Comparison of ENCODE assay signal across 25 cellular contexts in the genomic region with DNA sequence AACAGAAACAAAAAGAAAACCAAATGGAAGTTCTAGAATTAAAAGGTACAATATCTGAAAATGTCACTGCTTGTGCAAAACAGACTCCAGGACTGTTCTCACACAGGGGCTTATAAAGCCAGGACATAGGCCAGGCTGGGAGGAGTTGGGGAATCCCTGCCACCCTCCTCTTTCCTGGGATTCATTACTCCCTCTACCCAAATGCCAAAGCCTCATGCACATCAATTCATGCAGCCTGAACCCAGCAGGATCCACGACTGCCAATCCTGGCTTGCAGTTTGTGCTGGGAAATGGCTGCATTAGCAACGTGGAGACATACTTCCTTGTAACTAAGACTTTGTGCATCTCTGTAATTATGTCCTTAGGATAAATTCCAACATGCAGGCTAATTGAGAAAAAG.
"Had no signal": no experiment of that assay in that cellular context is flagged by ENCODE, and none has a peak within 500 bp of the region (broad histone marks: within the 10 kb centered on the region; RNA-seq: fewer than 3 reads in every experiment).

No MANE protein-coding gene starts in this region.

- H3K27me3 ChIP-seq: ascending aorta, brain microvascular endothelial cell, gastrocnemius medialis, tibial nerve had no signal

- ATAC-seq: activated CD8-positive, alpha-beta T cell treated with anti-CD3 and anti-CD28 coated beads, Interleukin-2, amount 10 ng/mL, durations not matched to agents 7 days and 5 days; gastrocnemius medialis; naive thymus-derived CD4-positive, alpha-beta T cell; SK-N-SH treated with all-trans-retinoic acid at 6 μM for 48 hours; stimulated activated naive B cell treated with anti-CD40 and anti-IgM and Interleukin-4, amounts not matched to agents 10 μg/mL and 1 μg/mL and 100 μg/mL, for 72 hours had no signal

- H3K4me3 Mint-ChIP-seq: activated CD8-positive, alpha-beta T cell treated with anti-CD3 and anti-CD28 coated beads, Interleukin-2, amount 10 ng/mL, durations not matched to agents 7 days and 5 days; activated naive CD4-positive, alpha-beta T cell treated with anti-CD3 and anti-CD28 coated beads, Interleukin-2, amount 10 ng/mL, durations not matched to agents 7 days and 5 days; activated naive CD8-positive, alpha-beta T cell treated with anti-CD3 and anti-CD28 coated beads, Interleukin-2, amount 10 ng/mL, durations not matched to agents 7 days and 5 days; activated T-cell treated with anti-CD3 and anti-CD28 coated beads, Interleukin-2, amount 50 U/mL, for 24 hours; dendritic cell treated with granulocyte-macrophage colony-stimulating factor and Interleukin-4, amounts not matched to agents 40 ng/mL and 50 ng/mL, for 4 days; naive thymus-derived CD4-positive, alpha-beta T cell; neural progenitor cell; stimulated activated naive B cell treated with anti-CD40 and anti-IgM and Interleukin-4, amounts not matched to agents 10 μg/mL and 1 μg/mL and 100 μg/mL, for 72 hours had no signal

- H3K4me1 ChIP-seq: ascending aorta, gastrocnemius medialis, neural progenitor cell, tibial nerve had no signal

- H2AFZ ChIP-seq: neural progenitor cell had no signal

- DNase-seq: activated CD4-positive, alpha-beta T cell treated with anti-CD3 and anti-CD28 coated beads, Interleukin-2, amount 50 U/mL, for 1 hour; activated CD8-positive, alpha-beta T cell treated with anti-CD3 and anti-CD28 coated beads, Interleukin-2, amount 10 ng/mL, durations not matched to agents 7 days and 5 days; activated gamma-delta T cell; activated naive CD4-positive, alpha-beta T cell treated with anti-CD3 and anti-CD28 coated beads, Interleukin-2, amount 10 ng/mL, durations not matched to agents 7 days and 5 days; activated naive CD8-positive, alpha-beta T cell treated with anti-CD3 and anti-CD28 coated beads, Interleukin-2, amount 10 ng/mL, durations not matched to agents 7 days and 5 days; activated T-cell treated with anti-CD3 and anti-CD28 coated beads, Interleukin-2, amount 50 U/mL, for 24 hours; brain microvascular endothelial cell; caudate nucleus; effector CD4-positive, alpha-beta T cell; gastrocnemius medialis; glutamatergic neuron; midbrain; naive thymus-derived CD4-positive, alpha-beta T cell; occipital lobe; stimulated activated CD4-positive, alpha-beta T cell treated with anti-CD3 and anti-CD28 coated beads, Interleukin-15, amount 100 ng/mL, for 24 hours; stimulated activated CD4-positive, alpha-beta T cell treated with anti-CD3 and anti-CD28 coated beads, Interleukin-2, amount 100 ng/mL, for 24 hours; stimulated activated naive B cell treated with anti-CD40 and anti-IgM and Interleukin-4, amounts not matched to agents 10 μg/mL and 1 μg/mL and 100 μg/mL, for 72 hours; T-helper 2 cell had no signal

- H3K27ac ChIP-seq: ascending aorta, brain microvascular endothelial cell, epithelial cell of prostate, gastrocnemius medialis, neural progenitor cell, tibial nerve had no signal

- H3K4me2 ChIP-seq: neural progenitor cell, smooth muscle cell had no signal

- H3K9ac ChIP-seq: neural progenitor cell had no signal

- H3K36me3 ChIP-seq: ascending aorta, brain microvascular endothelial cell, gastrocnemius medialis, neural progenitor cell, tibial nerve had no signal

- H3K27ac Mint-ChIP-seq: activated CD8-positive, alpha-beta T cell treated with anti-CD3 and anti-CD28 coated beads, Interleukin-2, amount 10 ng/mL, durations not matched to agents 7 days and 5 days; activated naive CD4-positive, alpha-beta T cell treated with anti-CD3 and anti-CD28 coated beads, Interleukin-2, amount 10 ng/mL, durations not matched to agents 7 days and 5 days; activated naive CD8-positive, alpha-beta T cell treated with anti-CD3 and anti-CD28 coated beads, Interleukin-2, amount 10 ng/mL, durations not matched to agents 7 days and 5 days; activated T-cell treated with anti-CD3 and anti-CD28 coated beads, Interleukin-2, amount 50 U/mL, for 24 hours; dendritic cell treated with granulocyte-macrophage colony-stimulating factor and Interleukin-4, amounts not matched to agents 40 ng/mL and 50 ng/mL, for 4 days; naive thymus-derived CD4-positive, alpha-beta T cell; neural progenitor cell; stimulated activated naive B cell treated with anti-CD40 and anti-IgM and Interleukin-4, amounts not matched to agents 10 μg/mL and 1 μg/mL and 100 μg/mL, for 72 hours had no signal

- H3K4me3 ChIP-seq: ascending aorta, gastrocnemius medialis, neural progenitor cell, smooth muscle cell, tibial nerve had no signal

- H3K36me3 Mint-ChIP-seq: activated naive CD4-positive, alpha-beta T cell treated with anti-CD3 and anti-CD28 coated beads, Interleukin-2, amount 10 ng/mL, durations not matched to agents 7 days and 5 days; activated naive CD8-positive, alpha-beta T cell treated with anti-CD3 and anti-CD28 coated beads, Interleukin-2, amount 10 ng/mL, durations not matched to agents 7 days and 5 days; naive thymus-derived CD4-positive, alpha-beta T cell; neural progenitor cell; stimulated activated naive B cell treated with anti-CD40 and anti-IgM and Interleukin-4, amounts not matched to agents 10 μg/mL and 1 μg/mL and 100 μg/mL, for 72 hours had no signal

- H3K4me1 Mint-ChIP-seq: activated naive CD4-positive, alpha-beta T cell treated with anti-CD3 and anti-CD28 coated beads, Interleukin-2, amount 10 ng/mL, durations not matched to agents 7 days and 5 days; activated naive CD8-positive, alpha-beta T cell treated with anti-CD3 and anti-CD28 coated beads, Interleukin-2, amount 10 ng/mL, durations not matched to agents 7 days and 5 days; stimulated activated naive B cell treated with anti-CD40 and anti-IgM and Interleukin-4, amounts not matched to agents 10 μg/mL and 1 μg/mL and 100 μg/mL, for 72 hours had no signal

- H3K9me3 Mint-ChIP-seq: activated naive CD4-positive, alpha-beta T cell treated with anti-CD3 and anti-CD28 coated beads, Interleukin-2, amount 10 ng/mL, durations not matched to agents 7 days and 5 days; activated naive CD8-positive, alpha-beta T cell treated with anti-CD3 and anti-CD28 coated beads, Interleukin-2, amount 10 ng/mL, durations not matched to agents 7 days and 5 days had no signal
